ENCODE assay signal across 9 cellular contexts in the genomic region with DNA sequence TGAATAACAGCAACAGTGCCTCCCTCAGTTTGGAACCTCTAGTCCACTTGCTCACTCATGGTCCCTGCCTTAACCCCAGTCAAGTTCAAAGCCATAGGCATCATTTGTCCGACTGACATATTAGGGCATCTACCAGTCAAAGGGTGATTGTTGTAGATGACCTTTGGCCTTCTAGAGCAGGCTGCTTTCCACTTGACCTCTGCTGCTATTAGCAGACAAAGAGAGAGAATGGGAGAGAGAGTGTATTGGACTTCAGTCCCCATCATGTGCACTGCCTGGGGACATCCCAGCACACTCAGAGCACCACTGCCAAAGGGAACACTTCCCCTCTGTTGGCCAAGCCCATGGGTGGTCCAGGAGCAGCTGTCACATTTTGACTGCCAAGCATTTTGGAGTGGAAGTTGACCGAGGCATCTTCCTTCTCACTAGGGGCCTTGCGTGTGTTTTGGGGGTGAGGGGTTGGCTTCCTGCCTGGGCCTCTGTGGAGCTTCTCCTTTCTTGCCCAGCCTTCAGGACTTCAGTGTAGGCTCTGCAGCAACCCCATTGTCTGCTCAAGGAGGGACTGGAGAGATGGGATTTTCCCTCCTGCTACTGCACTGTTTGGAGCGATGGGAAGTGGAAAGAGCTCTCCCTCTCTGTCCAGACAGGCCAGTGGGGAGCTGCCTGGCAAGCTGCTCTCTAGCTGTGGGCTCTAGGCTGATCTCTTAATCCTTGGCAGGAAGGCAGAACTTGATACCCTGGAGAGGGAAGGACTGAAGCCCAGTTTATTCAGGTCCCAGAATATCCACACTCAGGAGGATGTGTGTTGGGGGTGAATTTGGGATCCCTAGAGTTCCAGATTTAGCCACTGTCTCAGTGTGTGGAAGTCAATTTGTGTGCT. TPM values are rescaled to one million over a fixed set of nuclear protein-coding genes. Genes with fewer than 3 reads are reported as not detected.
DNase-seq lines count a peak whose midpoint lies in the region; ATAC-seq and TF ChIP-seq lines count a peak whose summit lies in the region.
"Had no signal": no experiment of that assay in that cellular context is flagged by ENCODE, and none has a peak within 500 bp of the region (broad histone marks: within the 10 kb centered on the region; RNA-seq: fewer than 3 reads in every experiment).

No MANE protein-coding gene starts in this region.

- WGBS in esophagus muscularis mucosa = 38% methylated on average over 3 of the region's 4 CpGs

- no peaks in the 10 kb centered on the region for H3K9me3 Mint-ChIP-seq in natural killer cell

- peaks cover 85 to 86% of the 10 kb centered on the region in 2 donors for H3K4me1 Mint-ChIP-seq in natural killer cell

- no peak for TF ChIP-seq EP300 in esophagus muscularis mucosa (IDR thresholded peaks at IDR 0.05)

- H3K27me3 Mint-ChIP-seq in natural killer cell (ENCODE audit: low read depth in 2 of 2) = no peaks in the 10 kb centered on the region
- H3K27me3 Mint-ChIP-seq: activated CD4-positive, alpha-beta T cell treated with anti-CD3 and anti-CD28 coated beads for 36 hours had no signal

- ATAC-seq in natural killer cell (no peak), GM19351 (IDR thresholded peaks at IDR 0.05; ENCODE audit: unreplicated experiment) (no peak), HG03442 (IDR thresholded peaks at IDR 0.05; ENCODE audit: unreplicated experiment) (no peak)
- ATAC-seq: activated CD4-positive, alpha-beta T cell treated with anti-CD3 and anti-CD28 coated beads for 36 hours had no signal

- DNase-seq in MV-4-11 (lab: John Stamatoyannopoulos, UW) = peak; percentile 39
- DNase-seq in esophagus muscularis mucosa (ENCODE audit: extremely low spot score) = no peak
- no peak for DNase-seq in natural killer cell
- no peak for DNase-seq in ecto neural progenitor cell (ENCODE audit: low spot score)
- no peak for DNase-seq in HCEC 1CT
- DNase-seq: activated CD4-positive, alpha-beta T cell treated with anti-CD3 and anti-CD28 coated beads for 36 hours had no signal

- H3K9ac ChIP-seq in BLaER1 treated with 17β-estradiol and CSF1 and Interleukin-3, amounts not matched to agents 10 nM and 100 nM = peak overlapping the region; percentile 20 to 74 (median 47); a peak in 20 of 22 replicates

- no peak for TF ChIP-seq CTCF in esophagus muscularis mucosa (IDR thresholded peaks at IDR 0.05)
- TF ChIP-seq CTCF in natural killer cell (IDR thresholded peaks at IDR 0.05) = no peak

- H3K27ac Mint-ChIP-seq in natural killer cell = peak overlapping the region; percentile 55 to 82
- H3K27ac Mint-ChIP-seq: activated CD4-positive, alpha-beta T cell treated with anti-CD3 and anti-CD28 coated beads for 36 hours had no signal

- H3K36me3 ChIP-seq in BLaER1 treated with 17β-estradiol and CSF1 and Interleukin-3, amounts not matched to agents 10 nM and 100 nM = peaks cover 0 to 58% (median 22%) of the 10 kb centered on the region in 11 experiments; a peak in 12 of 22 replicates
- peaks cover 0 to 36% (median 14%) of the 10 kb centered on the region in 4 donors for H3K36me3 ChIP-seq in esophagus muscularis mucosa

- no peaks in the 10 kb centered on the region for H3K36me3 Mint-ChIP-seq in natural killer cell

- intact Hi-C loops in esophagus muscularis mucosa (cut with DNase I) = no loop called here
- intact Hi-C loops in natural killer cell (cut with micrococcal nuclease) = no loop called here

- no peaks in the 10 kb centered on the region for H3K9me3 ChIP-seq in BLaER1 treated with 17β-estradiol and CSF1 and Interleukin-3, amounts not matched to agents 10 nM and 100 nM (replicated peaks in 1 of 11)
- H3K9me3 ChIP-seq in esophagus muscularis mucosa = no peaks in the 10 kb centered on the region

- H3K4me1 ChIP-seq in BLaER1 treated with 17β-estradiol and CSF1 and Interleukin-3, amounts not matched to agents 10 nM and 100 nM = peaks cover 82 to 88% (median 85%) of the 10 kb centered on the region in 10 experiments
- peaks cover 78 to 82% (median 81%) of the 10 kb centered on the region in 4 donors for H3K4me1 ChIP-seq in esophagus muscularis mucosa

- peak overlapping the region; percentile 78 to 97 (median 91) for H3K4me2 ChIP-seq in BLaER1 treated with 17β-estradiol and CSF1 and Interleukin-3, amounts not matched to agents 10 nM and 100 nM

- H3K27me3 ChIP-seq in BLaER1 treated with 17β-estradiol and CSF1 and Interleukin-3, amounts not matched to agents 10 nM and 100 nM = peaks cover 0 to 7% (median 0%) of the 10 kb centered on the region in 11 experiments; a peak in 3 of 22 replicates
- H3K27me3 ChIP-seq in esophagus muscularis mucosa = no peaks in the 10 kb centered on the region

- TF ChIP-seq POLR2A in esophagus muscularis mucosa (IDR thresholded peaks at IDR 0.05; ENCODE audit: low read depth) = no peak

- H3K4me3 ChIP-seq in BLaER1 treated with 17β-estradiol and CSF1 and Interleukin-3, amounts not matched to agents 10 nM and 100 nM = peak overlapping the region in 5 of 10 experiments; percentile 1 to 42 (median 29); a peak in 8 of 20 replicates
- H3K4me3 ChIP-seq in esophagus muscularis mucosa = no peak overlapping the region

- peaks cover 69 to 89% (median 84%) of the 10 kb centered on the region in 11 experiments for H4K20me1 ChIP-seq in BLaER1 treated with 17β-estradiol and CSF1 and Interleukin-3, amounts not matched to agents 10 nM and 100 nM

- peak overlapping the region in 10 of 11 experiments; percentile 54 to 87 (median 72); a peak in 20 of 22 replicates for H3K27ac ChIP-seq in BLaER1 treated with 17β-estradiol and CSF1 and Interleukin-3, amounts not matched to agents 10 nM and 100 nM
- H3K27ac ChIP-seq in esophagus muscularis mucosa (replicated peaks in 1 of 4) = peak overlapping the region; percentile 57 to 85 (median 73)

- peak overlapping the region; percentile 47 for H3K4me3 Mint-ChIP-seq in natural killer cell
- H3K4me3 Mint-ChIP-seq: activated CD4-positive, alpha-beta T cell treated with anti-CD3 and anti-CD28 coated beads for 36 hours had no signal

RNA-seq across cellular contexts. Expression of a gene that starts 5.1 kb away (rescaled TPM):
- total RNA-seq in esophagus muscularis mucosa (1 to 10 TPM; 3.6 to 7.5 (median 5.5) TPM), natural killer cell (10 to 100 TPM in 1 of 3 donors, 1 to 10 TPM in 2; 5.5 to 10.5 (median 7.9) TPM)

RNA-seq across cellular contexts. Expression of a gene that starts 5.2 kb away (rescaled TPM):
- 100 to 1,000 TPM; 107 to 168 (median 142) TPM for total RNA-seq in esophagus muscularis mucosa
- 100 to 1,000 TPM in 2 of 3 donors, 10 to 100 TPM in 1; 93.7 to 131 (median 102) TPM for total RNA-seq in natural killer cell
